In the genomic region with DNA sequence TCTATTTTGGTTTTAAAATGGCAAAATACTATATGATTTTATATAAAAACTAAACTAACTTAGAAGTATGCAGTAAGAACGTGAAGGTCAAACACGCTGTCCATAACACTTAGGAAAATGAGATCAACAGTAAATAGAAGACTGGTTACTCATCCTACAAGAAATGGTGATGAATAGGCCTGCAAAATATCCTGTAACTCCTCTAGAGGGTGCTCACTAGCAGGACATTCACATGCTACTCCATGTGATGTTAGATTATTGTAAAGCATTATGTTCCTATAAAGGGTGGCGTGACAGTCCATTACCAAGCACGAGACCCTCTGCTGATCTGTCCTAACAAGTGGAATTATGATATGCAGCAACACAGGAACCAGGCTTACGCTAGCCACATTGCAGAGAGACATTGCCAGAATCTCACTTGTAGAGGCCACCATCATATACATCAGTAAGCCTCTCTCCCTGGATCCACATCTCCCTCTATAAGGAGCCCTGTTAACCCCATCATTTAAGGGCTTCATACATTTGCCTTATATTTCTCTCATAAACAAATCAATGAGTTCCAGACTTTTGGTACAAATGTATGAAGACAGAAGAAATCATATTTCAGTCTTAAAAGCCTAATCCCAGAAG, we compare ENCODE assay signal across 8 cellular contexts. TPM values are rescaled to one million over a fixed set of nuclear protein-coding genes. Genes with fewer than 3 reads are reported as not detected.
A peak's percentile ranks its signal among the peaks of the same experiment; 100 is the strongest.
DNase-seq lines count a peak whose midpoint lies in the region; ATAC-seq and TF ChIP-seq lines count a peak whose summit lies in the region.

No MANE protein-coding gene starts in this region.

- DNase-seq in activated CD4-positive, alpha-beta T cell treated with anti-CD3 and anti-CD28 coated beads for 4 hours: peak; percentile 3 to 23
- DNase-seq in activated CD4-positive, alpha-beta T cell treated with anti-CD3 and anti-CD28 coated beads, Interleukin-2, amount 50 U/mL, for 48 hours: no peak
- DNase-seq in NCI-H82 treated with DMSO at 0.1 percent for 48 hours (lab: John Stamatoyannopoulos, UW; ENCODE audit: unreplicated experiment) (peak; percentile 26), astrocyte of the spinal cord (ENCODE audit: low read depth, low spot score) (peak; percentile 61), immature natural killer cell (peak; percentile 12 to 31 (median 30)), stomach (no peak)

- intact Hi-C loops in stomach (cut with DNase I; ENCODE audit: low total_unique reads): no loop called here

- H3K36me3 Mint-ChIP-seq in immature natural killer cell: no peaks in the 10 kb centered on the region

- H3K27me3 ChIP-seq in stomach: no peaks in the 10 kb centered on the region

- H3K36me3 ChIP-seq in stomach: no peaks in the 10 kb centered on the region

- H3K27ac Mint-ChIP-seq in immature natural killer cell: no peak overlapping the region

- no peaks in the 10 kb centered on the region for H3K4me1 ChIP-seq in stomach

- H3K4me3 Mint-ChIP-seq in immature natural killer cell: no peak overlapping the region

- TF ChIP-seq CTCF in astrocyte of the spinal cord (IDR thresholded peaks at IDR 0.05; ENCODE audit: low read depth, low read length) (peak; percentile 67), stomach (IDR thresholded peaks at IDR 0.05) (peak in 5 of 7 experiments; percentile 26 to 46 (median 34))

- no peaks in the 10 kb centered on the region for H3K9me3 Mint-ChIP-seq in immature natural killer cell

- no peak overlapping the region for H3K4me3 ChIP-seq in astrocyte of the spinal cord (ENCODE audit: low read depth, low read length)
- no peak overlapping the region for H3K4me3 ChIP-seq in stomach

- TF ChIP-seq EP300 in stomach (IDR thresholded peaks at IDR 0.05): no peak

- no peak for TF ChIP-seq POLR2A in stomach (IDR thresholded peaks at IDR 0.05)

- ATAC-seq in HG02973 (IDR thresholded peaks at IDR 0.05; ENCODE audit: unreplicated experiment) (peak; percentile 58), HG03571 (IDR thresholded peaks at IDR 0.05; ENCODE audit: unreplicated experiment) (no peak)

- H3K27ac ChIP-seq in stomach: no peak overlapping the region

- peaks cover 0 to 10% (median 4%) of the 10 kb centered on the region in 3 donors for H3K27me3 Mint-ChIP-seq in immature natural killer cell (ENCODE audit: low read depth in 3 of 3)

- no peaks in the 10 kb centered on the region for H3K4me1 Mint-ChIP-seq in immature natural killer cell

- H3K9me3 ChIP-seq in stomach: no peaks in the 10 kb centered on the region

- 11 to 17% (median 16%) methylated on average over 5 of the region's 5 CpGs for WGBS in stomach, 5 donors

- in situ Hi-C loops in astrocyte of the spinal cord (cut with HindIII; ENCODE audit: low sequenced_read_pairs): no loop called here

RNA-seq across cellular contexts. Expression of a gene that starts 18.0 kb away (rescaled TPM):
- polyA plus RNA-seq in immature natural killer cell: not detected
- total RNA-seq in stomach: not detected
- polyA plus RNA-seq in stomach: not detected

RNA-seq across cellular contexts. Expression of a gene that starts 19.5 kb away (rescaled TPM):
- not detected for polyA plus RNA-seq in immature natural killer cell
- not detected for total RNA-seq in stomach
- polyA plus RNA-seq in stomach: not detected

RNA-seq across cellular contexts. Expression of a gene that starts 48.5 kb away (rescaled TPM):
- not detected for polyA plus RNA-seq in immature natural killer cell
- total RNA-seq in stomach: not detected
- polyA plus RNA-seq in stomach: not detected

RNA-seq across cellular contexts. Expression of a gene that starts 51.8 kb away (rescaled TPM):
- not detected for polyA plus RNA-seq in immature natural killer cell
- total RNA-seq in stomach: not detected
- not detected for polyA plus RNA-seq in stomach

Comparison
In these comparisons a context has a peak if more than half of its experiments do, and no peak if none do; other contexts are left out.
1. DNase-seq: peak in activated CD4-positive, alpha-beta T cell treated with anti-CD3 and anti-CD28 coated beads for 4 hours (2 of 2), NCI-H82 treated with DMSO at 0.1 percent for 48 hours (single experiment), astrocyte of the spinal cord (single experiment) and immature natural killer cell (3 of 3); none in activated CD4-positive, alpha-beta T cell treated with anti-CD3 and anti-CD28 coated beads, Interleukin-2, amount 50 U/mL, for 48 hours (0 of 2) and stomach (single experiment).